9 cellular contexts compared by ENCODE assay signal in genomic region chr15:67548862-67549651, GRCh38. TPM values are rescaled to one million over a fixed set of nuclear protein-coding genes. Genes with fewer than 3 reads are reported as not detected.
DNase-seq lines count a peak whose midpoint lies in the region; ATAC-seq and TF ChIP-seq lines count a peak whose summit lies in the region.
"Had no signal": no experiment of that assay in that cellular context is flagged by ENCODE, and none has a peak within 500 bp of the region (broad histone marks: within the 10 kb centered on the region; RNA-seq: fewer than 3 reads in every experiment).

No MANE protein-coding gene starts in this region.

- no peaks in the 10 kb centered on the region for H3K79me2 ChIP-seq in MM.1S (ENCODE audit: low read length)

- peaks cover 2 to 25% of the 10 kb centered on the region in 2 donors for H3K4me1 ChIP-seq in muscle layer of duodenum (ENCODE audit: control insufficient read depth in 1 of 2, insufficient read depth in 2 of 2, low read length in 2 of 2)
- no peaks in the 10 kb centered on the region for H3K4me1 ChIP-seq in MM.1S (ENCODE audit: low read length)

- H3K4me2 ChIP-seq in MM.1S (ENCODE audit: low read depth, low read length): no peak overlapping the region

- H3K9ac ChIP-seq in MM.1S (ENCODE audit: low read length): no peak overlapping the region

- no peak for TF ChIP-seq CTCF in MM.1S (IDR thresholded peaks at IDR 0.05; ENCODE audit: low read length)

- DNase-seq in DMS79 treated with DMSO at 0.1 percent for 48 hours (lab: John Stamatoyannopoulos, UW) (peak; percentile 50), NCI-H2081 (lab: John Stamatoyannopoulos, UW) (peak; percentile 68 to 90), cerebellar cortex (ENCODE audit: low spot score) (peak; percentile 85), hepatic stellate cell (ENCODE audit: low spot score) (no peak), SK-N-DZ (ENCODE audit: low spot score) (no peak), MM.1S (no peak)
- DNase-seq: spleen had no signal

- no peaks in the 10 kb centered on the region for H3F3A ChIP-seq in MM.1S (ENCODE audit: insufficient read depth, low read length)

- no peaks in the 10 kb centered on the region for H3K9me2 ChIP-seq in MM.1S (replicated peaks; ENCODE audit: insufficient read depth, low read length)

- H3K9me3 ChIP-seq in muscle layer of duodenum (ENCODE audit: control insufficient read depth in 1 of 2, low read length in 2 of 2) (no peaks in the 10 kb centered on the region), MM.1S (replicated peaks; ENCODE audit: insufficient read depth, low read length) (no peaks in the 10 kb centered on the region)
- H3K9me3 ChIP-seq: spleen had no signal

- no peaks in the 10 kb centered on the region for H3K27me3 ChIP-seq in muscle layer of duodenum (ENCODE audit: low read depth, low read length)
- H3K27me3 ChIP-seq in MM.1S (replicated peaks; ENCODE audit: insufficient read depth, low read length): no peaks in the 10 kb centered on the region
- H3K27me3 ChIP-seq: spleen had no signal

- H4K20me1 ChIP-seq in MM.1S (ENCODE audit: insufficient read depth, low read length): no peaks in the 10 kb centered on the region

- H3K36me3 ChIP-seq in muscle layer of duodenum (ENCODE audit: control insufficient read depth in 1 of 2, insufficient read depth in 2 of 2, low read length in 2 of 2): peaks cover 7 to 9% of the 10 kb centered on the region in 2 donors
- peaks cover 2% of the 10 kb centered on the region; the same call in 1 of the 2 replicates for H3K36me3 ChIP-seq in MM.1S (replicated peaks; ENCODE audit: insufficient read depth, low read length)

- H2AFZ ChIP-seq in MM.1S (ENCODE audit: low read length): no peak overlapping the region

- H3K27ac ChIP-seq in muscle layer of duodenum (ENCODE audit: low read length): peak overlapping the region; percentile 1
- no peak overlapping the region for H3K27ac ChIP-seq in MM.1S (ENCODE audit: low read length)
- H3K27ac ChIP-seq: spleen had no signal

- H3K4me3 ChIP-seq in muscle layer of duodenum (ENCODE audit: low read depth in 1 of 2, low read length in 2 of 2) (no peak overlapping the region), MM.1S (ENCODE audit: low read length) (no peak overlapping the region)
- H3K4me3 ChIP-seq: spleen had no signal

- ATAC-seq in HG03571 (IDR thresholded peaks at IDR 0.05; ENCODE audit: unreplicated experiment): no peak

RNA-seq across cellular contexts. Expression of gene MAP2K5, which starts 6.6 kb away (rescaled TPM):
- 8.7 and 10.4 TPM in 2 replicates for polyA plus RNA-seq in SK-N-DZ (2014; cell fraction: cytosol; rRNA removed)
- 5.2 and 10.9 TPM in 2 replicates for polyA plus RNA-seq in SK-N-DZ (2014; cell fraction: nucleus; rRNA removed)

RNA-seq across cellular contexts. Expression of gene C15orf61, which starts 28.1 kb away (rescaled TPM):
- 7.4 and 8.7 TPM in 2 replicates for polyA plus RNA-seq in SK-N-DZ (2014; cell fraction: cytosol; rRNA removed)
- 9.1 and 11.1 TPM in 2 replicates for polyA plus RNA-seq in SK-N-DZ (2014; cell fraction: nucleus; rRNA removed)

Comparison
In these comparisons a context has a peak if more than half of its experiments do, and no peak if none do; other contexts are left out.
1. DNase-seq: peak in DMS79 treated with DMSO at 0.1 percent for 48 hours (single experiment), NCI-H2081 (2 of 2) and cerebellar cortex (single experiment); none in hepatic stellate cell (single experiment), SK-N-DZ (single experiment) and MM.1S (single experiment).